In genomic region chrX:15143050-15143824, GRCh38 we compare ENCODE assay signal across 8 cellular contexts.
A peak's percentile ranks its signal among the peaks of the same experiment; 100 is the strongest.
DNase-seq lines count a peak whose midpoint lies in the region; ATAC-seq, FAIRE-seq and TF ChIP-seq lines count a peak whose summit lies in the region.

No MANE protein-coding gene starts in this region.

- no TSS peak for BruUV-seq in Calu3 (replicated peaks; lab: Mats Ljungman, UMichigan)

- TF ChIP-seq POLR2A in body of pancreas (IDR thresholded peaks at IDR 0.05): no peak

- no peaks in the 10 kb centered on the region for H3K4me1 ChIP-seq in body of pancreas
- H3K4me1 ChIP-seq in kidney (ENCODE audit: control insufficient read depth in 1 of 2, insufficient read depth in 1 of 2, low read depth in 1 of 2, low read length in 2 of 2): no peaks in the 10 kb centered on the region

- DNase-seq in Calu3 (peak; percentile 56), M059J (ENCODE audit: low read depth) (peak; percentile 57), T-helper 9 cell (peak; percentile 45), body of pancreas (peak; percentile 48 to 78 (median 60)), kidney (no peak), cerebellar nuclear complex (lab: John Stamatoyannopoulos, UW) (no peak)
- peak; percentile 58 for DNase-seq in stimulated activated CD4-positive, alpha-beta T cell treated with anti-CD3 and anti-CD28 coated beads, Interleukin-4, amount 100 ng/mL, for 1 hour

- H3K36me3 ChIP-seq in body of pancreas (replicated peaks in 1 of 2; ENCODE audit: insufficient read depth in 1 of 2, low read depth in 2 of 2): no peaks in the 10 kb centered on the region
- no peaks in the 10 kb centered on the region for H3K36me3 ChIP-seq in kidney (ENCODE audit: control insufficient read depth in 1 of 2, insufficient read depth in 2 of 2, low read length in 2 of 2)

- CTCF ChIA-PET in Calu3 (lab: Charles Lee): interaction anchor here (0.5 to 1.4 kb wide), 5 partner anchors 28 to 643 kb away, joined by 3 to 8 read pairs (median 4); no protein-coding TSS in a partner anchor

- no peaks in the 10 kb centered on the region for H3K9me3 Mint-ChIP-seq in Calu3 (ENCODE audit: low read depth, unreplicated experiment)

- H3K4me3 ChIP-seq in body of pancreas (no peak overlapping the region), kidney (ENCODE audit: low read length in 2 of 2) (no peak overlapping the region)

- H3K27ac ChIP-seq in body of pancreas (no peak overlapping the region), kidney (ENCODE audit: low read depth in 2 of 2, low read length in 2 of 2) (no peak overlapping the region)

- intact Hi-C loops in Calu3 (cut with micrococcal nuclease; ENCODE audit: unreplicated experiment): loop anchor here (1.0 to 10.0 kb wide), 4 partner anchors 100 to 1104 kb away; no protein-coding TSS in a partner anchor
- intact Hi-C loops in body of pancreas (cut with DNase I): no loop called here
- intact Hi-C loops in kidney (cut with DNase I): no loop called here

- 13 to 16% methylated on average over 6 of the region's 6 CpGs for WGBS in body of pancreas, 2 donors

- H3K4me1 Mint-ChIP-seq in Calu3 (ENCODE audit: low read depth, unreplicated experiment): peaks cover 13% of the 10 kb centered on the region

- H3K4me3 Mint-ChIP-seq in Calu3 (ENCODE audit: low read depth, unreplicated experiment): no peak overlapping the region

- H3K9ac ChIP-seq in kidney (ENCODE audit: low read length in 2 of 2): no peak overlapping the region

- ATAC-seq in GM19455 (IDR thresholded peaks at IDR 0.05; ENCODE audit: unreplicated experiment) (peak; percentile 80), body of pancreas (peak; percentile 48)

- no peaks in the 10 kb centered on the region for H3K27me3 Mint-ChIP-seq in Calu3 (ENCODE audit: unreplicated experiment)

- H3K36me3 Mint-ChIP-seq in Calu3 (ENCODE audit: insufficient read depth, unreplicated experiment): no peaks in the 10 kb centered on the region

- H3K27me3 ChIP-seq in body of pancreas: no peaks in the 10 kb centered on the region

- TF ChIP-seq CTCF in Calu3 (IDR thresholded peaks at IDR 0.05; ENCODE audit: unreplicated experiment) (peak; percentile 64), body of pancreas (IDR thresholded peaks at IDR 0.05) (peak; percentile 48 to 74 (median 58)), kidney (IDR thresholded peaks at IDR 0.05; ENCODE audit: borderline replicate concordance, extremely low read depth, insufficient read depth) (peak; percentile 71)

- H3K27ac Mint-ChIP-seq in Calu3 (ENCODE audit: unreplicated experiment): no peak overlapping the region

- H3K9me3 ChIP-seq in body of pancreas (no peaks in the 10 kb centered on the region), kidney (ENCODE audit: control insufficient read depth in 1 of 2, low read length in 2 of 2) (no peaks in the 10 kb centered on the region)

- peak; percentile 99 for FAIRE-seq in kidney (lab: Jason Lieb, UNC)

Comparison
In these comparisons a context has a peak if more than half of its experiments do, and no peak if none do; other contexts are left out.
1. DNase-seq: peak in Calu3 (single experiment), M059J (single experiment), T-helper 9 cell (single experiment), body of pancreas (4 of 4) and stimulated activated CD4-positive, alpha-beta T cell treated with anti-CD3 and anti-CD28 coated beads, Interleukin-4, amount 100 ng/mL, for 1 hour (single experiment); none in kidney (single experiment) and cerebellar nuclear complex (0 of 2).
2. Peak in every context shown above with its lines, with median percentiles within 50 percentile points of each other: CTCF ChIP-seq.